ENCODE assay signal across 10 cellular contexts in genomic region chr2:171432206-171432968, GRCh38. TPM values are rescaled to one million over a fixed set of nuclear protein-coding genes. Genes with fewer than 3 reads are reported as not detected.
DNase-seq lines count a peak whose midpoint lies in the region; ATAC-seq, FAIRE-seq and TF ChIP-seq lines count a peak whose summit lies in the region.
"Had no signal": no experiment of that assay in that cellular context is flagged by ENCODE, and none has a peak within 500 bp of the region (broad histone marks: within the 10 kb centered on the region; RNA-seq: fewer than 3 reads in every experiment).

No MANE protein-coding gene starts in this region.

- H3K9me3 ChIP-seq in DND-41 (ENCODE audit: insufficient read depth, low read length, severe bottlenecking) (peaks cover 16% of the 10 kb centered on the region), Karpas-422 (ENCODE audit: low read length) (peaks cover 5% of the 10 kb centered on the region), GM12878 (replicated peaks; ENCODE audit: control insufficient read depth, insufficient read depth, low read length) (peaks cover 32% of the 10 kb centered on the region)

- intact Hi-C loops in GM12878 (cut with micrococcal nuclease; ENCODE audit: unreplicated experiment), result loop anchor here (5.0 kb wide), 5 partner anchors 85 to 505 kb away; partner anchors contain the start of genes CYBRD1 and GORASP2
- intact Hi-C loops in natural killer cell (cut with micrococcal nuclease), result no loop called here

- H3K4me3 ChIP-seq in DND-41 (ENCODE audit: low read depth in 1 of 2, low read length in 2 of 2) (peak overlapping the region in 1 of 2 experiments; percentile 81; a peak in 1 of 4 replicates), Karpas-422 (ENCODE audit: low read length) (peak overlapping the region; percentile 75), GM12878 (peak overlapping the region; percentile 69)

- H2AFZ ChIP-seq in DND-41 (ENCODE audit: low read depth, low read length), result peak overlapping the region; percentile 81; the same call in 1 of the 2 replicates
- no peak overlapping the region for H2AFZ ChIP-seq in Karpas-422 (ENCODE audit: low read length)
- H2AFZ ChIP-seq in GM12878 (ENCODE audit: control insufficient read depth, low read depth, low read length), result no peak overlapping the region; the same call in 1 of the 2 replicates

- no TSS peak for BruUV-seq in GM12878 (replicated peaks; lab: Mats Ljungman, UMichigan)

- H3K27ac ChIP-seq in DND-41 (ENCODE audit: low read length) (no peak overlapping the region), Karpas-422 (ENCODE audit: low read length) (peak overlapping the region; percentile 84), GM12878 (ENCODE audit: control insufficient read depth, insufficient read depth) (peak overlapping the region; percentile 93)

- WGBS in GM12878 (ENCODE audit: insufficient coverage, insufficient replicate concordance, low lambda C conversion rate, missing lambda C conversion rate), result 25% methylated on average over 4 of the region's 4 CpGs

- H4K20me1 ChIP-seq in DND-41 (ENCODE audit: insufficient read depth, low read length) (no peaks in the 10 kb centered on the region), Karpas-422 (ENCODE audit: insufficient read depth, low read depth, low read length) (no peaks in the 10 kb centered on the region), GM12878 (ENCODE audit: control insufficient read depth, insufficient read depth) (no peaks in the 10 kb centered on the region)

- SMC1A ChIA-PET in GM12878 (lab: Charles Lee; ENCODE audit: uncharacterized antibody, unreplicated experiment), result interaction anchor here (0.6 to 3.4 kb wide), 11 partner anchors 11 to 1150 kb away, joined by 3 to 22 read pairs (median 5); no protein-coding TSS in a partner anchor

- no peak for ATAC-seq in DND-41 (ENCODE audit: insufficient read depth, low read depth)
- no peak for ATAC-seq in GM12878
- no peak for ATAC-seq in natural killer cell

- peaks cover 36% of the 10 kb centered on the region for H3K36me3 ChIP-seq in DND-41 (ENCODE audit: insufficient read depth, low read length)
- H3K36me3 ChIP-seq in Karpas-422 (ENCODE audit: insufficient read depth, low read length), result peaks cover 28% of the 10 kb centered on the region
- peaks cover 0 to 11% of the 10 kb centered on the region in 2 experiments; a peak in 2 of 4 replicates for H3K36me3 ChIP-seq in GM12878 (ENCODE audit: control insufficient read depth in 2 of 2, insufficient read depth in 2 of 2, low read length in 1 of 2)

- H3K9ac ChIP-seq in DND-41 (ENCODE audit: low read depth, low read length) (peak overlapping the region; percentile 99; the same call in 1 of the 2 replicates), Karpas-422 (ENCODE audit: low read length) (peak overlapping the region; percentile 79), GM12878 (ENCODE audit: control insufficient read depth, insufficient read depth, low read length) (peak overlapping the region; percentile 69)

- RAD21 ChIA-PET in GM12878 (lab: Charles Lee; ENCODE audit: unreplicated experiment), result interaction anchor here (0.6 to 3.6 kb wide), 14 partner anchors 12 to 1034 kb away, joined by 3 to 25 read pairs (median 4); no protein-coding TSS in a partner anchor

- DNase-seq in DND-41, result no peak
- DNase-seq in Karpas-422, result no peak
- no peak for DNase-seq in GM12878 (ENCODE audit: low read depth, low spot score)
- no peak for DNase-seq in natural killer cell
- no peak for DNase-seq in HuH-7 (ENCODE audit: low spot score)
- DNase-seq in DMS153 treated with DMSO at 0.1 percent for 48 hours (lab: John Stamatoyannopoulos, UW; ENCODE audit: unreplicated experiment), result no peak
- no peak for DNase-seq in SW480 (ENCODE audit: low spot score)
- DNase-seq in NCI-H1694 (lab: John Stamatoyannopoulos, UW), result no peak
- DNase-seq: NCI-H1417 treated with DMSO at 0.1 percent for 48 hours had no signal

- peaks cover 18 to 27% of the 10 kb centered on the region in 2 donors for H3K4me1 Mint-ChIP-seq in natural killer cell

- H3K4me1 ChIP-seq in DND-41 (ENCODE audit: insufficient read depth, low read length) (peaks cover 39% of the 10 kb centered on the region), Karpas-422 (ENCODE audit: low read length) (peaks cover 30% of the 10 kb centered on the region), GM12878 (ENCODE audit: control insufficient read depth, insufficient read depth, low read length) (peaks cover 13% of the 10 kb centered on the region)

- H3K4me2 ChIP-seq in DND-41 (ENCODE audit: insufficient read depth, low read length) (peak overlapping the region; percentile 74), Karpas-422 (ENCODE audit: low read depth, low read length, poor library complexity, severe bottlenecking) (peak overlapping the region; percentile 89), GM12878 (ENCODE audit: control insufficient read depth, insufficient read depth) (peak overlapping the region; percentile 97)

- H3K9me3 Mint-ChIP-seq in natural killer cell, result no peaks in the 10 kb centered on the region

- H3K27me3 Mint-ChIP-seq in natural killer cell (ENCODE audit: low read depth in 2 of 2), result no peaks in the 10 kb centered on the region

- H3K27ac Mint-ChIP-seq in natural killer cell, result peak overlapping the region; percentile 88 to 91

- no peak for TF ChIP-seq RAD21 in GM12878 (IDR thresholded peaks at IDR 0.05; ENCODE audit: insufficient read depth, low read depth, low read length)

- TF ChIP-seq POLR2A in GM12878 (IDR thresholded peaks at IDR 0.05; ENCODE audit: low read depth, low read length), result no peak

- H3K4me3 Mint-ChIP-seq in natural killer cell, result peak overlapping the region; percentile 94

- H3K9me2 ChIP-seq in Karpas-422 (replicated peaks; ENCODE audit: insufficient read depth, low read length), result no peaks in the 10 kb centered on the region

- in situ Hi-C loops in GM12878 (cut with MboI), result loop anchor here (25.0 kb wide), 1 partner anchor 470 kb away; no protein-coding TSS in a partner anchor

- POLR2A ChIA-PET in GM12878 (lab: Charles Lee), result interaction anchor here (0.7 to 2.5 kb wide), 10 partner anchors 11 to 503 kb away, joined by 3 to 15 read pairs (median 3); partner anchors contain the start of gene GORASP2

- CTCF ChIA-PET in GM12878 (lab: Yijun Ruan, JAX), result interaction anchor here (0.7 to 5.0 kb wide), 6 partner anchors 13 to 125 kb away, joined by 3 to 32 read pairs (median 3); no protein-coding TSS in a partner anchor

- FAIRE-seq in GM12878 (lab: Jason Lieb, UNC), result no peak
- FAIRE-seq: colon had no signal

- H3K27me3 ChIP-seq in DND-41 (ENCODE audit: insufficient read depth, low read length, poor library complexity) (no peaks in the 10 kb centered on the region), Karpas-422 (ENCODE audit: low read length) (no peaks in the 10 kb centered on the region), GM12878 (replicated peaks in 1 of 2; ENCODE audit: control insufficient read depth in 2 of 2, insufficient read depth in 2 of 2, low read length in 1 of 2) (no peaks in the 10 kb centered on the region)

- TF ChIP-seq EP300 in GM12878 (IDR thresholded peaks at IDR 0.05; ENCODE audit: borderline replicate concordance in 1 of 2, control insufficient read depth in 1 of 2, low read depth in 2 of 2, low read length in 2 of 2), result no peak

- TF ChIP-seq CTCF in DND-41 (IDR thresholded peaks at IDR 0.05; ENCODE audit: borderline replicate concordance, extremely low read depth, low read length, poor library complexity, severe bottlenecking), result no peak
- no peak for TF ChIP-seq CTCF in GM12878 (IDR thresholded peaks at IDR 0.05 in 2 of 3, conservative IDR thresholded peaks at IDR 0.05 in 1 of 3; ENCODE audit: control insufficient read depth in 2 of 3, extremely low read depth in 1 of 3, insufficient read depth in 1 of 3, low read depth in 3 of 3, low read length in 3 of 3)
- no peak for TF ChIP-seq CTCF in natural killer cell (IDR thresholded peaks at IDR 0.05)

- H3K79me2 ChIP-seq in DND-41 (ENCODE audit: insufficient read depth, low read length) (peaks cover 68% of the 10 kb centered on the region), Karpas-422 (ENCODE audit: low read length) (peaks cover 65% of the 10 kb centered on the region), GM12878 (ENCODE audit: control insufficient read depth, insufficient read depth, low read length) (peaks cover 81% of the 10 kb centered on the region)

- peaks cover 8% of the 10 kb centered on the region for H3K36me3 Mint-ChIP-seq in natural killer cell

RNA-seq across cellular contexts. Expression of gene METTL8, which starts 1.4 kb away (rescaled TPM):
- total RNA-seq in Karpas-422 (2014; rRNA removed; shearing (Covaris generic); ENCODE audit: low replicate concordance), result 13.1 and 16.5 TPM in 2 replicates
- 116 and 122 TPM in 2 replicates for total RNA-seq in GM12878 (2013; cell fraction: nucleolus; rRNA removed)
- total RNA-seq in GM12878 (2014; rRNA removed), result 31.3 and 35.7 TPM in 2 replicates
- total RNA-seq in GM12878 (2014; rRNA removed; fragmentation: Illumina TruSeq; extraction: Trizol), result 52.6 and 53.2 TPM in 2 replicates
- total RNA-seq in GM12878 (2021), result 49.3 and 49.8 TPM in 2 replicates
- polyA plus RNA-seq in GM12878 (2011; ENCODE audit: low read depth), result 15.4 TPM
- polyA plus RNA-seq in GM12878 (2011; rRNA removed), result 62.3 and 101 TPM in 2 replicates
- 15.3 and 19.1 TPM in 2 replicates for polyA plus RNA-seq in GM12878 (2011; cell fraction: cytosol; rRNA removed)
- polyA plus RNA-seq in GM12878 (2011; cell fraction: nucleus; rRNA removed), result 15.9 and 21.8 TPM in 2 replicates
- 27.1 and 47.0 TPM in 2 replicates for polyA plus RNA-seq in GM12878 (2012)
- polyA plus RNA-seq in GM12878 (2014; fragmentation: Illumina TruSeq; extraction: Trizol), result 56.2 and 65.7 TPM in 2 replicates
- polyA plus RNA-seq in GM12878 (2014; fragmentation: Nextera tagmentation; extraction: Ambion mirVana), result 10 to 100 TPM; 34.9 to 42.5 TPM
- 30.3 and 30.8 TPM in 2 replicates for polyA plus RNA-seq in GM12878 (2014; rRNA removed)
- polyA plus RNA-seq in GM12878 (2016; fragmentation: Nextera tagmentation; extraction: Ambion mirVana), result 10 to 100 TPM; 94.4 to 96.3 TPM
- polyA minus RNA-seq in GM12878 (2011; rRNA and poly(A)+ RNA removed), result 26.0 and 42.8 TPM in 2 replicates
- polyA minus RNA-seq in GM12878 (2011; cell fraction: cytosol; rRNA and poly(A)+ RNA removed), result 14.0 and 21.0 TPM in 2 replicates
- 15.1 and 26.8 TPM in 2 replicates for polyA minus RNA-seq in GM12878 (2011; cell fraction: nucleus; rRNA and poly(A)+ RNA removed)
- 10 to 100 TPM; 14.3 to 16.7 (median 15.2) TPM for total RNA-seq in natural killer cell

RNA-seq across cellular contexts. Expression of gene DCAF17, which starts 1.6 kb away (rescaled TPM):
- total RNA-seq in Karpas-422 (2014; rRNA removed; shearing (Covaris generic); ENCODE audit: low replicate concordance), result 22.3 and 63.2 TPM in 2 replicates
- total RNA-seq in GM12878 (2013; cell fraction: nucleolus; rRNA removed), result 94.6 and 99.0 TPM in 2 replicates
- total RNA-seq in GM12878 (2014; rRNA removed), result 28.6 and 30.6 TPM in 2 replicates
- 26.2 and 27.1 TPM in 2 replicates for total RNA-seq in GM12878 (2014; rRNA removed; fragmentation: Illumina TruSeq; extraction: Trizol)
- 23.4 and 24.9 TPM in 2 replicates for total RNA-seq in GM12878 (2021)
- 6.5 TPM for polyA plus RNA-seq in GM12878 (2011; ENCODE audit: low read depth)
- 32.9 and 43.0 TPM in 2 replicates for polyA plus RNA-seq in GM12878 (2011; rRNA removed)
- 10.3 and 11.3 TPM in 2 replicates for polyA plus RNA-seq in GM12878 (2011; cell fraction: cytosol; rRNA removed)
- polyA plus RNA-seq in GM12878 (2011; cell fraction: nucleus; rRNA removed), result 35.0 and 38.9 TPM in 2 replicates
- 11.2 and 13.9 TPM in 2 replicates for polyA plus RNA-seq in GM12878 (2012)
- 26.7 and 31.8 TPM in 2 replicates for polyA plus RNA-seq in GM12878 (2014; fragmentation: Illumina TruSeq; extraction: Trizol)
- polyA plus RNA-seq in GM12878 (2014; fragmentation: Nextera tagmentation; extraction: Ambion mirVana), result 1 to 10 TPM; 5.2 to 5.6 TPM
- polyA plus RNA-seq in GM12878 (2014; rRNA removed), result 15.3 and 16.4 TPM in 2 replicates
- 10 to 100 TPM; 20.1 to 21.9 TPM for polyA plus RNA-seq in GM12878 (2016; fragmentation: Nextera tagmentation; extraction: Ambion mirVana)
- 26.2 and 44.1 TPM in 2 replicates for polyA minus RNA-seq in GM12878 (2011; rRNA and poly(A)+ RNA removed)
- polyA minus RNA-seq in GM12878 (2011; cell fraction: cytosol; rRNA and poly(A)+ RNA removed), result 13.6 and 16.9 TPM in 2 replicates
- 21.5 and 34.2 TPM in 2 replicates for polyA minus RNA-seq in GM12878 (2011; cell fraction: nucleus; rRNA and poly(A)+ RNA removed)
- total RNA-seq in natural killer cell, result 10 to 100 TPM; 20.0 to 33.8 (median 30.7) TPM
